20 cellular contexts compared by ENCODE assay signal in the genomic region with DNA sequence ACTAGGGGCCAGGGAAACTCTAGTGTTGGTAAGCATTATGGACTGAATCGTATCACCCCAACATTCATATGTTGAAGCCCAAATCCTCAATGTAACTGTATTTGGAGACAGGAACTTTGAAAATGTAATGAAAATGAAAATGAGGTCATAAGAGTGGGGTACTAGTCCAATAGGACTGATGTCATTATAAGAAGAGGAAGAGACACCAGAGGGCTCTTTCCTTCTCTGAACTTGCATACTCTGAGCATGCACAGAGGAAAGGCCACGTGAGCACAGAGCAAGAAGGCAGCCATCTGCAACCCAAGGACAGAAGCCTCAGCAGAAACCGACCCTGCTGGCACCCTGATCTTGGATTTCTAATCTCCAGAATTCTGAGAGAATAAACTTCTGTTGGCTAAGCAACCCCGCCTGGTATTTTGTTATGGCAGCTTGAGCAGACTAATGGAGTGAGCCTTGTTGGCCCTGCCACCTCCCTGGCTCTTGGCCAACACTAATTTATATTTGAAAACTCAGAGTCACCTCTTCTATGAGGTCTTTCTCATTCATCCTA.
"Had no signal": no experiment of that assay in that cellular context is flagged by ENCODE, and none has a peak within 500 bp of the region (broad histone marks: within the 10 kb centered on the region; RNA-seq: fewer than 3 reads in every experiment).

No MANE protein-coding gene starts in this region.

- H3K9me3 Mint-ChIP-seq: activated naive CD4-positive, alpha-beta T cell treated with anti-CD3 and anti-CD28 coated beads, Interleukin-2, amount 50 U/mL, for 24 hours; activated T-cell treated with anti-CD3 and anti-CD28 coated beads, Interleukin-2, amount 50 U/mL, for 4 hours; neural crest cell; stimulated activated naive CD8-positive, alpha-beta T cell treated with anti-CD3 and anti-CD28 coated beads, Interleukin-15, amount 100 ng/mL, for 72 hours had no signal

- H3K4me3 Mint-ChIP-seq: activated naive CD4-positive, alpha-beta T cell treated with anti-CD3 and anti-CD28 coated beads, Interleukin-2, amount 50 U/mL, for 24 hours; activated T-cell treated with anti-CD3 and anti-CD28 coated beads, Interleukin-2, amount 50 U/mL, for 4 hours; neural crest cell; stimulated activated naive CD8-positive, alpha-beta T cell treated with anti-CD3 and anti-CD28 coated beads, Interleukin-15, amount 100 ng/mL, for 72 hours had no signal

- H3K4me1 ChIP-seq: adrenal gland, prostate gland, testis had no signal

- H3K36me3 ChIP-seq: adrenal gland, gastroesophageal sphincter, lower lobe of right lung, prostate gland, WERI-Rb-1 had no signal

- H3K27me3 Mint-ChIP-seq: activated naive CD4-positive, alpha-beta T cell treated with anti-CD3 and anti-CD28 coated beads, Interleukin-2, amount 50 U/mL, for 24 hours; stimulated activated naive CD8-positive, alpha-beta T cell treated with anti-CD3 and anti-CD28 coated beads, Interleukin-15, amount 100 ng/mL, for 72 hours had no signal

- H3K27ac ChIP-seq: adrenal gland, heart right ventricle, lower lobe of right lung, prostate gland, skin epidermis, testis, WERI-Rb-1 had no signal

- H3K27ac Mint-ChIP-seq: activated naive CD4-positive, alpha-beta T cell treated with anti-CD3 and anti-CD28 coated beads, Interleukin-2, amount 50 U/mL, for 24 hours had no signal

- DNase-seq: activated CD4-positive, alpha-beta T cell treated with anti-CD3 and anti-CD28 coated beads, Interleukin-2, amount 50 U/mL, for 48 hours; activated effector memory CD4-positive, alpha-beta T cell treated with anti-CD3 and anti-CD28 coated beads, Interleukin-2, amount 50 U/mL, for 16 hours; activated T-cell treated with anti-CD3 and anti-CD28 coated beads, Interleukin-2, amount 50 U/mL, for 4 hours; adrenal gland; dermis blood vessel endothelial cell; heart right ventricle; left colon; lower lobe of right lung; midbrain; right cardiac atrium; stimulated activated CD4-positive, alpha-beta T cell treated with anti-CD3 and anti-CD28 coated beads, Interleukin-15, amount 100 ng/mL, for 24 hours; stimulated activated CD4-positive, alpha-beta T cell treated with anti-CD3 and anti-CD28 coated beads, Interleukin-4, amount 100 ng/mL, for 24 hours; stimulated activated naive CD8-positive, alpha-beta T cell treated with anti-CD3 and anti-CD28 coated beads, Interleukin-15, amount 100 ng/mL, for 72 hours; testis; WERI-Rb-1 had no signal

- H3K9me3 ChIP-seq: adrenal gland, gastroesophageal sphincter, heart right ventricle, lower lobe of right lung, prostate gland, testis had no signal

- ATAC-seq: activated T-cell treated with anti-CD3 and anti-CD28 coated beads, Interleukin-2, amount 50 U/mL, for 4 hours; gastroesophageal sphincter; heart right ventricle; left colon; lower lobe of right lung; right cardiac atrium; stimulated activated naive CD8-positive, alpha-beta T cell treated with anti-CD3 and anti-CD28 coated beads, Interleukin-15, amount 100 ng/mL, for 72 hours had no signal

- H3K4me3 ChIP-seq: adrenal gland, gastroesophageal sphincter, heart right ventricle, lower lobe of right lung, prostate gland, skin epidermis, testis had no signal

- H3K27me3 ChIP-seq: adrenal gland, gastroesophageal sphincter, heart right ventricle, testis had no signal
